ENCODE assay signal across 8 cellular contexts in genomic region chr10:110600487-110601101, GRCh38. TPM values are rescaled to one million over a fixed set of nuclear protein-coding genes. Genes with fewer than 3 reads are reported as not detected.
DNase-seq lines count a peak whose midpoint lies in the region; ATAC-seq, FAIRE-seq and TF ChIP-seq lines count a peak whose summit lies in the region.

No MANE protein-coding gene starts in this region.

- no peak overlapping the region for H3K4me3 Mint-ChIP-seq in astrocyte (ENCODE audit: unreplicated experiment)

- peak; percentile 54 for TF ChIP-seq CTCF in astrocyte (IDR thresholded peaks at IDR 0.05; ENCODE audit: insufficient read depth, low read depth, low read length)

- ATAC-seq in GM19328 (IDR thresholded peaks at IDR 0.05; ENCODE audit: unreplicated experiment), result no peak

- H3K27me3 Mint-ChIP-seq in astrocyte (ENCODE audit: low read depth, unreplicated experiment), result no peaks in the 10 kb centered on the region

- peak overlapping the region; percentile 8 for H3K27ac Mint-ChIP-seq in astrocyte (ENCODE audit: unreplicated experiment)

- H4K20me1 ChIP-seq in astrocyte (ENCODE audit: insufficient read depth, low read length), result no peaks in the 10 kb centered on the region

- no peaks in the 10 kb centered on the region for H3K9me3 Mint-ChIP-seq in astrocyte (ENCODE audit: unreplicated experiment)

- peaks cover 2% of the 10 kb centered on the region for H3K36me3 Mint-ChIP-seq in astrocyte (ENCODE audit: low read depth, unreplicated experiment)

- H3K4me2 ChIP-seq in astrocyte (ENCODE audit: low read length), result no peak overlapping the region

- H3K4me1 Mint-ChIP-seq in astrocyte (ENCODE audit: low read depth, unreplicated experiment), result no peaks in the 10 kb centered on the region

- no peak overlapping the region for H2AFZ ChIP-seq in astrocyte (ENCODE audit: low read depth, low read length)

- no peak overlapping the region for H3K9ac ChIP-seq in astrocyte (ENCODE audit: low read length)

- no peak overlapping the region for H3K4me3 ChIP-seq in astrocyte (ENCODE audit: insufficient read depth, low read depth, low read length)

- H3K36me3 ChIP-seq in astrocyte (ENCODE audit: insufficient read depth, low read length), result peaks cover 20% of the 10 kb centered on the region

- H3K27me3 ChIP-seq in astrocyte (ENCODE audit: insufficient read depth, low read length), result no peaks in the 10 kb centered on the region

- peak; percentile 32 for DNase-seq in activated CD4-positive, alpha-beta T cell treated with anti-CD3 and anti-CD28 coated beads for 48 hours
- DNase-seq in activated CD4-positive, alpha-beta T cell treated with anti-CD3 and anti-CD28 coated beads, Interleukin-2, amount 50 U/mL, for 48 hours, result no peak
- DNase-seq in H4 (ENCODE audit: low spot score) (peak; percentile 51), NCI-H2227 (lab: John Stamatoyannopoulos, UW; ENCODE audit: unreplicated experiment) (peak; percentile 53), astrocyte (ENCODE audit: low read depth) (peak; percentile 36), kidney glomerular epithelial cell (lab: John Stamatoyannopoulos, UW) (peak; percentile 23), NCI-H2107 (lab: John Stamatoyannopoulos, UW) (no peak)

- no peak overlapping the region for H3K27ac ChIP-seq in astrocyte (ENCODE audit: low read depth, low read length)

- H3K79me2 ChIP-seq in astrocyte (ENCODE audit: insufficient read depth, low read length), result no peaks in the 10 kb centered on the region

- H3K4me1 ChIP-seq in astrocyte (ENCODE audit: insufficient read depth, low read length), result no peaks in the 10 kb centered on the region

- no peaks in the 10 kb centered on the region for H3K9me3 ChIP-seq in astrocyte (ENCODE audit: insufficient read depth, low read depth, low read length)

- peak; percentile 81 for FAIRE-seq in astrocyte (lab: Jason Lieb, UNC)

RNA-seq across cellular contexts. Expression of gene SMC3, which starts 33.1 kb away (rescaled TPM):
- 28.9 and 32.9 TPM in 2 replicates for total RNA-seq in H4 (2014; rRNA removed; shearing (Covaris generic))
- total RNA-seq in astrocyte, result 24.8 and 27.2 TPM in 2 replicates

RNA-seq across cellular contexts. Expression of gene RBM20, which starts 43.5 kb away (rescaled TPM):
- 4.2 and 4.6 TPM in 2 replicates for total RNA-seq in H4 (2014; rRNA removed; shearing (Covaris generic))
- 1.5 TPM in 2 replicates for total RNA-seq in astrocyte

Comparison
In these comparisons a context has a peak if more than half of its experiments do, and no peak if none do; other contexts are left out.
1. DNase-seq: peak in activated CD4-positive, alpha-beta T cell treated with anti-CD3 and anti-CD28 coated beads for 48 hours (single experiment), H4 (single experiment), NCI-H2227 (single experiment), astrocyte (single experiment) and kidney glomerular epithelial cell (single experiment); none in activated CD4-positive, alpha-beta T cell treated with anti-CD3 and anti-CD28 coated beads, Interleukin-2, amount 50 U/mL, for 48 hours (0 of 2) and NCI-H2107 (single experiment).